Comparison of ENCODE assay signal across 8 cellular contexts in genomic region chr19:57239982-57240310, GRCh38. TPM values are rescaled to one million over a fixed set of nuclear protein-coding genes. Genes with fewer than 3 reads are reported as not detected.
DNase-seq lines count a peak whose midpoint lies in the region; ATAC-seq and TF ChIP-seq lines count a peak whose summit lies in the region.

No MANE protein-coding gene starts in this region.

- TF ChIP-seq CTCF in AG10803 (conservative IDR thresholded peaks at IDR 0.05; ENCODE audit: low read length) (no peak), breast epithelium (IDR thresholded peaks at IDR 0.05) (no peak), mucosa of descending colon (IDR thresholded peaks at IDR 0.05) (no peak)

- no peak for TF ChIP-seq POLR2A in breast epithelium (IDR thresholded peaks at IDR 0.05)

- DNase-seq in AG10803 (ENCODE audit: low read depth), result no peak
- no peak for DNase-seq in breast epithelium (ENCODE audit: low spot score in 2 of 2)
- DNase-seq in mucosa of descending colon, result peak in 1 of 3 donors; percentile 51
- no peak for DNase-seq in mesenteric fat pad (ENCODE audit: low spot score)
- DNase-seq in stimulated activated CD4-positive, alpha-beta T cell treated with anti-CD3 and anti-CD28 coated beads, Interleukin-12 subunit alpha, Interleukin-12 subunit beta, amount 100 ng/mL, for 4 hours, result no peak

- peaks cover 0 to 4% of the 10 kb centered on the region in 2 donors for H3K9me3 ChIP-seq in breast epithelium
- H3K9me3 ChIP-seq in mucosa of descending colon, result no peaks in the 10 kb centered on the region

- peaks cover 4 to 9% of the 10 kb centered on the region in 2 donors for H3K4me1 ChIP-seq in breast epithelium
- H3K4me1 ChIP-seq in mucosa of descending colon (ENCODE audit: low read depth), result peaks cover 10% of the 10 kb centered on the region

- H3K27ac ChIP-seq in breast epithelium, result peak overlapping the region; percentile 94 to 96

- H3K4me3 ChIP-seq in AG10803 (ENCODE audit: low read length) (peak overlapping the region; percentile 95), breast epithelium (peak overlapping the region; percentile 76 to 94 (median 80)), mucosa of descending colon (peak overlapping the region; percentile 87)

- ATAC-seq in HG03066 (IDR thresholded peaks at IDR 0.05; ENCODE audit: low read depth, unreplicated experiment) (peak; percentile 14), mucosa of descending colon (no peak), HG02798 (IDR thresholded peaks at IDR 0.05; ENCODE audit: poor library complexity, unreplicated experiment) (no peak), HG03565 (IDR thresholded peaks at IDR 0.05; ENCODE audit: unreplicated experiment) (no peak)

- no peaks in the 10 kb centered on the region for H3K27me3 ChIP-seq in breast epithelium

- intact Hi-C loops in breast epithelium (cut with DNase I; ENCODE audit: low total_unique reads), result no loop called here
- intact Hi-C loops in mucosa of descending colon (cut with DNase I, micrococcal nuclease), result no loop called here

- H3K36me3 ChIP-seq in breast epithelium (no peaks in the 10 kb centered on the region), mucosa of descending colon (ENCODE audit: low read depth) (no peaks in the 10 kb centered on the region)

RNA-seq across cellular contexts. Expression of gene ZNF805, which starts 0.5 kb away (rescaled TPM):
- total RNA-seq in breast epithelium (10 to 100 TPM; 17.0 to 29.9 (median 19.8) TPM), mucosa of descending colon (10 to 100 TPM in 2 of 3 donors, 1 to 10 TPM in 1; 7.3 to 18.6 (median 10.6) TPM), mesenteric fat pad (16.3 TPM)

RNA-seq across cellular contexts. Expression of gene AURKC, which starts 9.1 kb away (rescaled TPM):
- total RNA-seq in breast epithelium (1 to 10 TPM in 2 of 3 donors, under 1 TPM in 1; 0.64 to 3.4 (median 1.3) TPM), mucosa of descending colon (1 to 10 TPM in 1 of 3 donors, under 1 TPM in 2; 0.43 to 1.3 (median 0.98) TPM), mesenteric fat pad (2.0 TPM)

RNA-seq across cellular contexts. Expression of gene ZNF460, which starts 40.3 kb away (rescaled TPM):
- total RNA-seq in breast epithelium (100 to 1,000 TPM in 1 of 3 donors, 10 to 100 TPM in 2; 70.2 to 123 (median 88.5) TPM), mucosa of descending colon (10 to 100 TPM; 25.7 to 55.8 (median 42.2) TPM), mesenteric fat pad (50.3 TPM)

RNA-seq across cellular contexts. Expression of gene ZNF264, which starts 48.6 kb away (rescaled TPM):
- total RNA-seq in breast epithelium (10 to 100 TPM; 29.2 to 66.2 (median 47.4) TPM), mucosa of descending colon (10 to 100 TPM; 20.7 to 36.4 (median 27.2) TPM), mesenteric fat pad (33.4 TPM)
